In genomic region chr2:38602136-38602731, GRCh38 we compare ENCODE assay signal across 8 cellular contexts. TPM values are rescaled to one million over a fixed set of nuclear protein-coding genes. Genes with fewer than 3 reads are reported as not detected.
DNase-seq lines count a peak whose midpoint lies in the region; ATAC-seq, FAIRE-seq and TF ChIP-seq lines count a peak whose summit lies in the region.

No MANE protein-coding gene starts in this region.

- peaks cover 35% of the 10 kb centered on the region for H3K4me1 Mint-ChIP-seq in activated CD4-positive, alpha-beta memory T cell treated with anti-CD3 and anti-CD28 coated beads for 36 hours (ENCODE audit: low read depth)
- H3K4me1 Mint-ChIP-seq in mesothelial cell of epicardium = peaks cover 53% of the 10 kb centered on the region
- H3K4me1 Mint-ChIP-seq in stimulated activated naive CD8-positive, alpha-beta T cell treated with anti-CD3 and anti-CD28 coated beads, Interleukin-15, amount 100 ng/mL, for 72 hours = peaks cover 47% of the 10 kb centered on the region

- H3K4me1 ChIP-seq in HUES6 (ENCODE audit: control insufficient read depth, insufficient read depth, low read length) = peaks cover 32% of the 10 kb centered on the region

- peak overlapping the region; percentile 96 for H3K27ac ChIP-seq in HUES6 (ENCODE audit: low read depth, low read length)

- intact Hi-C loops in activated CD4-positive, alpha-beta memory T cell treated with anti-CD3 and anti-CD28 coated beads for 36 hours (cut with micrococcal nuclease) = loop anchor here (2.0 to 5.0 kb wide), 2 partner anchors 65 to 525 kb away; no protein-coding TSS in a partner anchor

- peak overlapping the region; percentile 92 for H3K4me3 Mint-ChIP-seq in activated CD4-positive, alpha-beta memory T cell treated with anti-CD3 and anti-CD28 coated beads for 36 hours
- peak overlapping the region; percentile 92 for H3K4me3 Mint-ChIP-seq in mesothelial cell of epicardium
- peak overlapping the region; percentile 90 to 95 for H3K4me3 Mint-ChIP-seq in stimulated activated naive CD8-positive, alpha-beta T cell treated with anti-CD3 and anti-CD28 coated beads, Interleukin-15, amount 100 ng/mL, for 72 hours

- H3K36me3 Mint-ChIP-seq in activated CD4-positive, alpha-beta memory T cell treated with anti-CD3 and anti-CD28 coated beads for 36 hours = peaks cover 36% of the 10 kb centered on the region
- H3K36me3 Mint-ChIP-seq in mesothelial cell of epicardium = no peaks in the 10 kb centered on the region

- TF ChIP-seq CTCF in AG04449 (IDR thresholded peaks at IDR 0.05; ENCODE audit: insufficient read depth, low read length, missing control alignments) = no peak
- TF ChIP-seq CTCF in mesothelial cell of epicardium (IDR thresholded peaks at IDR 0.05; ENCODE audit: unreplicated experiment) = no peak

- H3K9me3 ChIP-seq in HUES6 (ENCODE audit: control insufficient read depth, insufficient read depth, low read depth, low read length) = no peaks in the 10 kb centered on the region

- CTCF ChIA-PET in AG04449 (lab: Yijun Ruan, JAX) = interaction anchor here (1.1 to 12.3 kb wide), 12 partner anchors 11 to 287 kb away, joined by 3 to 147 read pairs (median 4); no protein-coding TSS in a partner anchor
- CTCF ChIA-PET in activated CD4-positive, alpha-beta memory T cell treated with anti-CD3 and anti-CD28 coated beads for 36 hours (lab: Charles Lee) = interaction anchor here (1.2 to 10.4 kb wide), 13 partner anchors 7 to 286 kb away, joined by 4 to 110 read pairs (median 26); partner anchors contain the start of gene GALM

- no peaks in the 10 kb centered on the region for H3K9me3 Mint-ChIP-seq in activated CD4-positive, alpha-beta memory T cell treated with anti-CD3 and anti-CD28 coated beads for 36 hours
- H3K9me3 Mint-ChIP-seq in mesothelial cell of epicardium = no peaks in the 10 kb centered on the region
- no peaks in the 10 kb centered on the region for H3K9me3 Mint-ChIP-seq in stimulated activated naive CD8-positive, alpha-beta T cell treated with anti-CD3 and anti-CD28 coated beads, Interleukin-15, amount 100 ng/mL, for 72 hours

- DNase-seq in AG04449 (ENCODE audit: low read depth, low spot score) = no peak
- DNase-seq in activated CD4-positive, alpha-beta memory T cell treated with anti-CD3 and anti-CD28 coated beads for 36 hours = peak; percentile 55
- peak; percentile 20 for DNase-seq in effector CD4-positive, alpha-beta T cell
- peak; percentile 31 to 67 for DNase-seq in mesothelial cell of epicardium (ENCODE audit: low spot score in 2 of 2, unreplicated experiment in 2 of 2)
- peak; percentile 47 to 53 for DNase-seq in stimulated activated naive CD8-positive, alpha-beta T cell treated with anti-CD3 and anti-CD28 coated beads, Interleukin-15, amount 100 ng/mL, for 72 hours
- DNase-seq in RCC 7860 (ENCODE audit: low spot score) = no peak

- no peak for FAIRE-seq in RCC 7860 (lab: Jason Lieb, UNC)

- peak; percentile 11 for ATAC-seq in GM19455 (IDR thresholded peaks at IDR 0.05; ENCODE audit: unreplicated experiment)
- ATAC-seq in stimulated activated naive CD8-positive, alpha-beta T cell treated with anti-CD3 and anti-CD28 coated beads, Interleukin-15, amount 100 ng/mL, for 72 hours = peak; percentile 24

- no peaks in the 10 kb centered on the region for H3K27me3 ChIP-seq in HUES6 (ENCODE audit: control insufficient read depth, insufficient read depth, low read length)

- POLR2A ChIA-PET in AG04449 (lab: Yijun Ruan, JAX) = interaction anchor here (0.6 to 4.5 kb wide), 5 partner anchors 13 to 149 kb away, joined by 3 to 46 read pairs (median 3); partner anchors contain the start of gene SRSF7
- POLR2A ChIA-PET in activated CD4-positive, alpha-beta memory T cell treated with anti-CD3 and anti-CD28 coated beads for 36 hours (lab: Charles Lee) = interaction anchor here (0.6 to 16.1 kb wide), 18 partner anchors 7 to 145 kb away, joined by 3 to 483 read pairs (median 14); partner anchors contain the start of genes GALM and SRSF7

- no peaks in the 10 kb centered on the region for H3K36me3 ChIP-seq in HUES6 (ENCODE audit: control insufficient read depth, insufficient read depth, low read length)

- H3K27me3 Mint-ChIP-seq in activated CD4-positive, alpha-beta memory T cell treated with anti-CD3 and anti-CD28 coated beads for 36 hours = no peaks in the 10 kb centered on the region
- no peaks in the 10 kb centered on the region for H3K27me3 Mint-ChIP-seq in mesothelial cell of epicardium (ENCODE audit: low read depth)
- H3K27me3 Mint-ChIP-seq in stimulated activated naive CD8-positive, alpha-beta T cell treated with anti-CD3 and anti-CD28 coated beads, Interleukin-15, amount 100 ng/mL, for 72 hours = no peaks in the 10 kb centered on the region

- H3K9ac ChIP-seq in HUES6 (ENCODE audit: low read length) = peak overlapping the region; percentile 97

- peak overlapping the region; percentile 84 for H3K4me3 ChIP-seq in AG04449 (ENCODE audit: low read depth, low read length)
- peak overlapping the region; percentile 95 for H3K4me3 ChIP-seq in HUES6 (ENCODE audit: low read depth, low read length)

- H3K27ac Mint-ChIP-seq in activated CD4-positive, alpha-beta memory T cell treated with anti-CD3 and anti-CD28 coated beads for 36 hours = peak overlapping the region; percentile 90
- H3K27ac Mint-ChIP-seq in mesothelial cell of epicardium = peak overlapping the region; percentile 91
- H3K27ac Mint-ChIP-seq in stimulated activated naive CD8-positive, alpha-beta T cell treated with anti-CD3 and anti-CD28 coated beads, Interleukin-15, amount 100 ng/mL, for 72 hours = peak overlapping the region; percentile 95 to 98

RNA-seq across cellular contexts. Expression of gene HNRNPLL, which starts 0.5 kb away (rescaled TPM):
- 100 to 1,000 TPM; 106 to 108 TPM for total RNA-seq in activated CD4-positive, alpha-beta memory T cell treated with anti-CD3 and anti-CD28 coated beads for 36 hours
- 73.9 to 84.8 TPM (median 80.7 TPM) in 3 replicates for total RNA-seq in mesothelial cell of epicardium

Comparison
In these comparisons a context has a peak if more than half of its experiments do, and no peak if none do; other contexts are left out.
1. DNase-seq: peak in activated CD4-positive, alpha-beta memory T cell treated with anti-CD3 and anti-CD28 coated beads for 36 hours (single experiment), effector CD4-positive, alpha-beta T cell (single experiment), mesothelial cell of epicardium (2 of 2) and stimulated activated naive CD8-positive, alpha-beta T cell treated with anti-CD3 and anti-CD28 coated beads, Interleukin-15, amount 100 ng/mL, for 72 hours (2 of 2); none in AG04449 (single experiment) and RCC 7860 (single experiment).
2. Peak in every context shown above with its lines, with median percentiles within 50 percentile points of each other: H3K27ac Mint-ChIP-seq and H3K4me3 Mint-ChIP-seq.